In genomic region chr7:117012284-117013174, GRCh38 we compare ENCODE assay signal across 8 cellular contexts. TPM values are rescaled to one million over a fixed set of nuclear protein-coding genes. Genes with fewer than 3 reads are reported as not detected.
A peak's percentile ranks its signal among the peaks of the same experiment; 100 is the strongest.
DNase-seq lines count a peak whose midpoint lies in the region; ATAC-seq, FAIRE-seq and TF ChIP-seq lines count a peak whose summit lies in the region.

No MANE protein-coding gene starts in this region.

- no peak for FAIRE-seq in D721Med (lab: Jason Lieb, UNC)

- no peak for DNase-seq in D721Med (ENCODE audit: insufficient read length, low spot score)
- peak; percentile 83 for DNase-seq in SK-MEL-5 (ENCODE audit: low read depth, low spot score)
- peak; percentile 46 for DNase-seq in iPS-NIHi7 (ENCODE audit: extremely low spot score)
- DNase-seq in stimulated activated effector memory CD8-positive, alpha-beta T cell treated with anti-CD3 and anti-CD28 coated beads, Interleukin-12 subunit alpha, Interleukin-12 subunit beta, amount 100 ng/mL, for 72 hours (ENCODE audit: low spot score in 2 of 2) = no peak
- no peak for DNase-seq in NCI-H2029 treated with DMSO at 0.1 percent for 48 hours (lab: John Stamatoyannopoulos, UW)
- DNase-seq in NOMO-1 treated with dmso at 0.1 percent for 144 hours (lab: John Stamatoyannopoulos, UW; ENCODE audit: unreplicated experiment) = no peak

- peak; percentile 20 for TF ChIP-seq CTCF in D721Med (IDR thresholded peaks at IDR 0.05; ENCODE audit: insufficient read depth, missing control alignments)

- H3K4me3 Mint-ChIP-seq in stimulated activated effector memory CD8-positive, alpha-beta T cell treated with anti-CD3 and anti-CD28 coated beads, Interleukin-12 subunit alpha, Interleukin-12 subunit beta, amount 100 ng/mL, for 72 hours = no peak overlapping the region

- in situ Hi-C loops in SK-MEL-5 (cut with HindIII; ENCODE audit: low pct_unique_long_range_greater_than_20kb, low sequenced_read_pairs) = no loop called here

- ATAC-seq in GM19395 (IDR thresholded peaks at IDR 0.05; ENCODE audit: unreplicated experiment) (peak; percentile 10), HG03354 (IDR thresholded peaks at IDR 0.05; ENCODE audit: poor library complexity, severe bottlenecking, unreplicated experiment) (peak; percentile 31)
- ATAC-seq in stimulated activated effector memory CD8-positive, alpha-beta T cell treated with anti-CD3 and anti-CD28 coated beads, Interleukin-12 subunit alpha, Interleukin-12 subunit beta, amount 100 ng/mL, for 72 hours = no peak

- H3K27ac Mint-ChIP-seq in stimulated activated effector memory CD8-positive, alpha-beta T cell treated with anti-CD3 and anti-CD28 coated beads, Interleukin-12 subunit alpha, Interleukin-12 subunit beta, amount 100 ng/mL, for 72 hours = no peak overlapping the region

- H3K9me3 Mint-ChIP-seq in stimulated activated effector memory CD8-positive, alpha-beta T cell treated with anti-CD3 and anti-CD28 coated beads, Interleukin-12 subunit alpha, Interleukin-12 subunit beta, amount 100 ng/mL, for 72 hours = no peaks in the 10 kb centered on the region

- H3K4me1 Mint-ChIP-seq in stimulated activated effector memory CD8-positive, alpha-beta T cell treated with anti-CD3 and anti-CD28 coated beads, Interleukin-12 subunit alpha, Interleukin-12 subunit beta, amount 100 ng/mL, for 72 hours = peaks cover 40% of the 10 kb centered on the region

- H3K36me3 Mint-ChIP-seq in stimulated activated effector memory CD8-positive, alpha-beta T cell treated with anti-CD3 and anti-CD28 coated beads, Interleukin-12 subunit alpha, Interleukin-12 subunit beta, amount 100 ng/mL, for 72 hours = peaks cover 7% of the 10 kb centered on the region

RNA-seq across cellular contexts. Expression of gene ST7, which starts 59.2 kb away (rescaled TPM):
- 92.5 and 97.3 TPM in 2 replicates for total RNA-seq in SK-MEL-5 (2014; rRNA removed; shearing (Covaris generic))
- polyA plus RNA-seq in SK-MEL-5 (2015; cell fraction: cytosol; rRNA removed) = 85.1 and 100 TPM in 2 replicates
- polyA plus RNA-seq in SK-MEL-5 (2015; cell fraction: nucleus; rRNA removed) = 81.5 and 86.9 TPM in 2 replicates

Comparison
In these comparisons a context has a peak if more than half of its experiments do, and no peak if none do; other contexts are left out.
1. DNase-seq: peak in SK-MEL-5 (single experiment) and iPS-NIHi7 (single experiment); none in D721Med (single experiment), stimulated activated effector memory CD8-positive, alpha-beta T cell treated with anti-CD3 and anti-CD28 coated beads, Interleukin-12 subunit alpha, Interleukin-12 subunit beta, amount 100 ng/mL, for 72 hours (0 of 2), NCI-H2029 treated with DMSO at 0.1 percent for 48 hours (single experiment) and NOMO-1 treated with dmso at 0.1 percent for 144 hours (single experiment).